ENCODE assay signal across 24 cellular contexts in genomic region chr3:194405756-194406155, GRCh38. TPM values are rescaled to one million over a fixed set of nuclear protein-coding genes. Genes with fewer than 3 reads are reported as not detected.
DNase-seq lines count a peak whose midpoint lies in the region; ATAC-seq, FAIRE-seq and TF ChIP-seq lines count a peak whose summit lies in the region.
"Had no signal": no experiment of that assay in that cellular context is flagged by ENCODE, and none has a peak within 500 bp of the region (broad histone marks: within the 10 kb centered on the region; RNA-seq: fewer than 3 reads in every experiment).

No MANE protein-coding gene starts in this region.

- no peak overlapping the region for H2AFZ ChIP-seq in astrocyte (ENCODE audit: low read depth, low read length)
- no peak overlapping the region for H2AFZ ChIP-seq in osteoblast (ENCODE audit: low read length)
- H2AFZ ChIP-seq: PC-9 had no signal

- TF ChIP-seq CTCF in astrocyte (IDR thresholded peaks at IDR 0.05; ENCODE audit: insufficient read depth, low read depth, low read length) (no peak), osteoblast (IDR thresholded peaks at IDR 0.05; ENCODE audit: extremely low read depth, low read depth, low read length) (no peak)

- ATAC-seq in HG02981 (IDR thresholded peaks at IDR 0.05; ENCODE audit: unreplicated experiment): no peak
- ATAC-seq: HCT116 had no signal

- peaks cover 7% of the 10 kb centered on the region for H3K4me1 ChIP-seq in astrocyte (ENCODE audit: insufficient read depth, low read length)
- no peaks in the 10 kb centered on the region for H3K4me1 ChIP-seq in osteoblast (ENCODE audit: insufficient read depth, low read length)

- H3K27me3 ChIP-seq in astrocyte (ENCODE audit: insufficient read depth, low read length) (no peaks in the 10 kb centered on the region), osteoblast (ENCODE audit: insufficient read depth, low read length) (no peaks in the 10 kb centered on the region)

- no peak for DNase-seq in activated naive CD4-positive, alpha-beta T cell treated with Interleukin-2 at 50 U/mL for 16 hours
- DNase-seq in astrocyte (ENCODE audit: low read depth) (peak; percentile 31), osteoblast (ENCODE audit: insufficient read length, low spot score, missing footprints) (no peak), DMS114 treated with DMSO at 0.1 percent for 48 hours (lab: John Stamatoyannopoulos, UW; ENCODE audit: unreplicated experiment) (no peak), ecto neural progenitor cell (ENCODE audit: low spot score) (no peak)
- DNase-seq: Calu3; CD8-positive, alpha-beta memory T cell; GOT3; NCI-H1105 treated with DMSO at 0.1 percent for 48 hours; NCI-H226; NCI-H510A treated with DMSO at 0.1 percent for 48 hours; NCI-H748 treated with DMSO at 0.1 percent for 48 hours; PC-9; RPMI8226; SHP77 treated with DMSO at 0.1 percent for 48 hours had no signal

- no peak overlapping the region for H3K4me3 ChIP-seq in astrocyte (ENCODE audit: insufficient read depth, low read depth, low read length)
- no peak overlapping the region for H3K4me3 ChIP-seq in osteoblast (ENCODE audit: insufficient read depth, low read length)
- H3K4me3 ChIP-seq: PC-9 had no signal

- H3K4me1 Mint-ChIP-seq in activated naive CD4-positive, alpha-beta T cell treated with anti-CD3 and anti-CD28 coated beads, Interleukin-2, amount 50 U/mL, for 24 hours: peaks cover 8% of the 10 kb centered on the region
- H3K4me1 Mint-ChIP-seq in astrocyte (ENCODE audit: low read depth, unreplicated experiment): peaks cover 15% of the 10 kb centered on the region

- H3K4me2 ChIP-seq in astrocyte (ENCODE audit: low read length) (no peak overlapping the region), osteoblast (ENCODE audit: insufficient read depth, low read length) (no peak overlapping the region)
- H3K4me2 ChIP-seq: PC-9 had no signal

- H3K79me2 ChIP-seq in astrocyte (ENCODE audit: insufficient read depth, low read length) (no peaks in the 10 kb centered on the region), osteoblast (ENCODE audit: insufficient read depth, low read length) (peaks cover 7% of the 10 kb centered on the region)

- H3K36me3 ChIP-seq in astrocyte (ENCODE audit: insufficient read depth, low read length) (peaks cover 16% of the 10 kb centered on the region), osteoblast (ENCODE audit: insufficient read depth, low read length) (peaks cover 63% of the 10 kb centered on the region)

- H3K27ac ChIP-seq in astrocyte (ENCODE audit: low read depth, low read length): no peak overlapping the region
- H3K27ac ChIP-seq in osteoblast (ENCODE audit: low read depth, low read length): peak overlapping the region; percentile 40
- H3K27ac ChIP-seq: C4-2B had no signal

- H3K9me3 ChIP-seq in astrocyte (ENCODE audit: insufficient read depth, low read depth, low read length): no peaks in the 10 kb centered on the region
- no peaks in the 10 kb centered on the region for H3K9me3 ChIP-seq in osteoblast (ENCODE audit: low read depth, low read length)

- FAIRE-seq in astrocyte (lab: Jason Lieb, UNC): no peak
- FAIRE-seq: A204.1, G401.6, GM12892 had no signal

- H3K9ac ChIP-seq in astrocyte (ENCODE audit: low read length): no peak overlapping the region

- no peak overlapping the region for H3K4me3 Mint-ChIP-seq in activated naive CD4-positive, alpha-beta T cell treated with anti-CD3 and anti-CD28 coated beads, Interleukin-2, amount 50 U/mL, for 24 hours
- no peak overlapping the region for H3K4me3 Mint-ChIP-seq in astrocyte (ENCODE audit: unreplicated experiment)
- H3K4me3 Mint-ChIP-seq: CD8-positive, alpha-beta memory T cell; IgD-negative memory B cell had no signal

- H3K27me3 Mint-ChIP-seq in activated naive CD4-positive, alpha-beta T cell treated with anti-CD3 and anti-CD28 coated beads, Interleukin-2, amount 50 U/mL, for 24 hours: no peaks in the 10 kb centered on the region
- no peaks in the 10 kb centered on the region for H3K27me3 Mint-ChIP-seq in astrocyte (ENCODE audit: low read depth, unreplicated experiment)
- H3K27me3 Mint-ChIP-seq: CD8-positive, alpha-beta memory T cell; IgD-negative memory B cell had no signal

- no peaks in the 10 kb centered on the region for H3K9me3 Mint-ChIP-seq in activated naive CD4-positive, alpha-beta T cell treated with anti-CD3 and anti-CD28 coated beads, Interleukin-2, amount 50 U/mL, for 24 hours
- H3K9me3 Mint-ChIP-seq in astrocyte (ENCODE audit: unreplicated experiment): no peaks in the 10 kb centered on the region
- H3K9me3 Mint-ChIP-seq: CD8-positive, alpha-beta memory T cell; IgD-negative memory B cell had no signal

- peak overlapping the region; percentile 46 for H3K27ac Mint-ChIP-seq in activated naive CD4-positive, alpha-beta T cell treated with anti-CD3 and anti-CD28 coated beads, Interleukin-2, amount 50 U/mL, for 24 hours
- peak overlapping the region; percentile 87 for H3K27ac Mint-ChIP-seq in astrocyte (ENCODE audit: unreplicated experiment)
- H3K27ac Mint-ChIP-seq: IgD-negative memory B cell had no signal

- H4K20me1 ChIP-seq in astrocyte (ENCODE audit: insufficient read depth, low read length) (peaks cover 4% of the 10 kb centered on the region), osteoblast (ENCODE audit: insufficient read depth, low read length) (peaks cover 4% of the 10 kb centered on the region)

- peaks cover 2% of the 10 kb centered on the region for H3K36me3 Mint-ChIP-seq in activated naive CD4-positive, alpha-beta T cell treated with anti-CD3 and anti-CD28 coated beads, Interleukin-2, amount 50 U/mL, for 24 hours
- peaks cover 4% of the 10 kb centered on the region for H3K36me3 Mint-ChIP-seq in astrocyte (ENCODE audit: low read depth, unreplicated experiment)
- H3K36me3 Mint-ChIP-seq: IgD-negative memory B cell had no signal

RNA-seq across cellular contexts. Expression of gene GP5, which starts 6.7 kb away (rescaled TPM):
- total RNA-seq in astrocyte: 0.10 TPM in 1 of 2 replicates, not detected in the other
- total RNA-seq in osteoblast: 0.29 and 0.36 TPM in 2 replicates
- total RNA-seq: Daoy, PC-9 had no signal

RNA-seq across cellular contexts. Expression of gene LRRC15, which starts 36.2 kb away (rescaled TPM):
- total RNA-seq in astrocyte (1.3 and 1.4 TPM in 2 replicates), osteoblast (3.6 and 5.0 TPM in 2 replicates)
- total RNA-seq: Calu3; CD8-positive, alpha-beta memory T cell; PC-9 had no signal

RNA-seq across cellular contexts. Expression of gene CPN2, which starts 54.6 kb away (rescaled TPM):
- not detected in 2 replicates for total RNA-seq in astrocyte
- under 0.01 and 0.29 TPM in 2 replicates for total RNA-seq in osteoblast
- total RNA-seq: Calu3; CD8-positive, alpha-beta memory T cell; Daoy; PC-9 had no signal
